In genomic region chr14:99479903-99480855, GRCh38 we compare ENCODE assay signal across 2 cellular contexts.
A peak's percentile ranks its signal among the peaks of the same experiment; 100 is the strongest.
TF ChIP-seq lines count a peak whose summit lies in the region.

No MANE protein-coding gene starts in this region.

TF ChIP-seq in HCT116, 20 proteins besides CTCF, POLR2A, EP300 and RAD21:
- TF ChIP-seq POLR2AphosphoS5 (IDR thresholded peaks at IDR 0.05; ENCODE audit: low read depth, low read length), result peak; percentile 56; the same call in 1 of the 2 replicates
- TF ChIP-seq, protein P1, sequence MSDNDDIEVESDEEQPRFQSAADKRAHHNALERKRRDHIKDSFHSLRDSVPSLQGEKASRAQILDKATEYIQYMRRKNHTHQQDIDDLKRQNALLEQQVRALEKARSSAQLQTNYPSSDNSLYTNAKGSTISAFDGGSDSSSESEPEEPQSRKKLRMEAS (IDR thresholded peaks at IDR 0.05), result peak; percentile 43; the same call in 1 of the 2 replicates
- TF ChIP-seq FOSL1 (IDR thresholded peaks at IDR 0.05; ENCODE audit: low read depth), result no peak
- peak; percentile 77 for TF ChIP-seq ZFX (IDR thresholded peaks at IDR 0.05)

TF ChIP-seq in H1, 55 proteins besides CTCF, POLR2A, EP300 and RAD21:
- peak; percentile 74 for TF ChIP-seq ASH2L (IDR thresholded peaks at IDR 0.05; ENCODE audit: low read length)
- TF ChIP-seq PHF8 (conservative IDR thresholded peaks at IDR 0.05; ENCODE audit: low read depth, low read length), result peak; percentile 59; the same call in 1 of the 2 replicates
- TF ChIP-seq SIN3A (conservative IDR thresholded peaks at IDR 0.05 in 1 of 2, IDR thresholded peaks at IDR 0.05 in 1 of 2; ENCODE audit: low read depth in 1 of 2, low read length in 2 of 2), result peak in 1 of 2 experiments; percentile 78; a peak in 2 of 4 replicates
- TF ChIP-seq TEAD4 (IDR thresholded peaks at IDR 0.05; ENCODE audit: low read depth, low read length), result no peak
- no peak for TF ChIP-seq SIX5 (IDR thresholded peaks at IDR 0.05; ENCODE audit: low read depth, low read length)
- TF ChIP-seq RBBP5 (IDR thresholded peaks at IDR 0.05; ENCODE audit: borderline replicate concordance, low read depth, low read length), result peak; percentile 75; the same call in 1 of the 2 replicates
- TF ChIP-seq E2F6 (IDR thresholded peaks at IDR 0.05), result peak; percentile 66
- TF ChIP-seq HDAC2 (IDR thresholded peaks at IDR 0.05; ENCODE audit: borderline replicate concordance in 1 of 2, low read depth in 2 of 2, low read length in 2 of 2), result peak in 1 of 2 experiments; percentile 30; a peak in 1 of 4 replicates
- TF ChIP-seq, protein P1 (IDR thresholded peaks at IDR 0.05), result peak; percentile 69
- no peak for TF ChIP-seq ATF2 (IDR thresholded peaks at IDR 0.05; ENCODE audit: low read length)
- peak; percentile 61 for TF ChIP-seq KDM4A (IDR thresholded peaks at IDR 0.05; ENCODE audit: low read depth, low read length, severe bottlenecking)
- TF ChIP-seq BACH1 (IDR thresholded peaks at IDR 0.05; ENCODE audit: low read length), result peak; percentile 66; the same call in 1 of the 2 replicates
